40 cellular contexts compared by ENCODE assay signal in genomic region chr15:61820212-61820611, GRCh38.
"Had no signal": no experiment of that assay in that cellular context is flagged by ENCODE, and none has a peak within 500 bp of the region (broad histone marks: within the 10 kb centered on the region; RNA-seq: fewer than 3 reads in every experiment).

No MANE protein-coding gene starts in this region.

- H3K9me3 ChIP-seq: adrenal gland, ascending aorta, body of pancreas, breast epithelium had no signal

- H3K4me3 ChIP-seq: adrenal gland, ascending aorta, body of pancreas, breast epithelium, cardiac muscle cell had no signal

- H3K27ac Mint-ChIP-seq: activated naive CD4-positive, alpha-beta T cell treated with anti-CD3 and anti-CD28 coated beads for 36 hours; activated naive CD4-positive, alpha-beta T cell treated with anti-CD3 and anti-CD28 coated beads, Interleukin-2, amount 10 ng/mL, durations not matched to agents 7 days and 5 days; activated naive CD4-positive, alpha-beta T cell treated with anti-CD3 and anti-CD28 coated beads, Interleukin-2, amount 50 U/mL, for 24 hours; activated naive CD4-positive, alpha-beta T cell treated with anti-CD3 and anti-CD28 coated beads, Interleukin-2, amount 50 U/mL, for 72 hours; activated naive CD8-positive, alpha-beta T cell; activated naive CD8-positive, alpha-beta T cell treated with anti-CD3 and anti-CD28 coated beads for 36 hours; activated naive CD8-positive, alpha-beta T cell treated with anti-CD3 and anti-CD28 coated beads, Interleukin-2, amount 10 ng/mL, durations not matched to agents 7 days and 5 days; activated naive CD8-positive, alpha-beta T cell treated with anti-CD3 and anti-CD28 coated beads, Interleukin-2, amount 50 U/mL, for 24 hours; activated T-cell treated with anti-CD3 and anti-CD28 coated beads, Interleukin-2, amount 50 U/mL, for 24 hours; activated T-cell treated with anti-CD3 and anti-CD28 coated beads, Interleukin-2, amount 50 U/mL, for 72 hours; activated T-helper 1 cell treated with anti-CD3 and anti-CD28 coated beads, Interleukin-12 subunit alpha, Interleukin-12 subunit beta, Interleukin-2, Interleukin-4 antibody, amounts not matched to agents 30 ng/mL and 10 ng/mL and 1 ng/mL, durations not matched to agents 14 hours and 24 hours and 36 hours; activated T-helper 17 cell treated with anti-CD3 and anti-CD28 coated beads, Interleukin-2, amount 50 U/mL, for 72 hours; activated T-helper 2 cell treated with anti-CD3 and anti-CD28 coated beads, Interferon-gamma antibody, Interleukin-2, Interleukin-4, amounts not matched to agents 10 μg/mL and 5 μg/mL and 100 μg/mL, durations not matched to agents 14 hours and 24 hours and 36 hours had no signal

- H3K4me1 Mint-ChIP-seq: activated naive CD4-positive, alpha-beta T cell treated with anti-CD3 and anti-CD28 coated beads, Interleukin-2, amount 10 ng/mL, durations not matched to agents 7 days and 5 days; activated naive CD4-positive, alpha-beta T cell treated with anti-CD3 and anti-CD28 coated beads, Interleukin-2, amount 50 U/mL, for 24 hours; activated naive CD8-positive, alpha-beta T cell treated with anti-CD3 and anti-CD28 coated beads for 36 hours; activated naive CD8-positive, alpha-beta T cell treated with anti-CD3 and anti-CD28 coated beads, Interleukin-2, amount 10 ng/mL, durations not matched to agents 7 days and 5 days; activated naive CD8-positive, alpha-beta T cell treated with anti-CD3 and anti-CD28 coated beads, Interleukin-2, amount 50 U/mL, for 24 hours; activated T-helper 17 cell treated with anti-CD3 and anti-CD28 coated beads, Interleukin-2, amount 50 U/mL, for 72 hours; central memory CD8-positive, alpha-beta T cell had no signal

- H3K27ac ChIP-seq: adrenal gland, ascending aorta, body of pancreas, brain microvascular endothelial cell, breast epithelium, cardiac muscle cell had no signal

- H3K36me3 ChIP-seq: adrenal gland, ascending aorta, brain microvascular endothelial cell, breast epithelium, cardiac muscle cell had no signal

- H3K9me3 Mint-ChIP-seq: activated naive CD4-positive, alpha-beta T cell treated with anti-CD3 and anti-CD28 coated beads for 36 hours; activated naive CD4-positive, alpha-beta T cell treated with anti-CD3 and anti-CD28 coated beads, Interleukin-2, amount 10 ng/mL, durations not matched to agents 7 days and 5 days; activated naive CD4-positive, alpha-beta T cell treated with anti-CD3 and anti-CD28 coated beads, Interleukin-2, amount 50 U/mL, for 24 hours; activated naive CD4-positive, alpha-beta T cell treated with anti-CD3 and anti-CD28 coated beads, Interleukin-2, amount 50 U/mL, for 72 hours; activated naive CD8-positive, alpha-beta T cell treated with anti-CD3 and anti-CD28 coated beads for 36 hours; activated naive CD8-positive, alpha-beta T cell treated with anti-CD3 and anti-CD28 coated beads, Interleukin-2, amount 10 ng/mL, durations not matched to agents 7 days and 5 days; activated naive CD8-positive, alpha-beta T cell treated with anti-CD3 and anti-CD28 coated beads, Interleukin-2, amount 50 U/mL, for 24 hours; activated T-cell treated with anti-CD3 and anti-CD28 coated beads, Interleukin-2, amount 50 U/mL, for 24 hours; activated T-cell treated with anti-CD3 and anti-CD28 coated beads, Interleukin-2, amount 50 U/mL, for 4 hours; activated T-cell treated with anti-CD3 and anti-CD28 coated beads, Interleukin-2, amount 50 U/mL, for 72 hours; activated T-helper 1 cell treated with anti-CD3 and anti-CD28 coated beads, Interleukin-12 subunit alpha, Interleukin-12 subunit beta, Interleukin-2, Interleukin-4 antibody, amounts not matched to agents 30 ng/mL and 10 ng/mL and 1 ng/mL, durations not matched to agents 14 hours and 24 hours and 36 hours; activated T-helper 2 cell treated with anti-CD3 and anti-CD28 coated beads, Interferon-gamma antibody, Interleukin-2, Interleukin-4, amounts not matched to agents 10 μg/mL and 5 μg/mL and 100 μg/mL, durations not matched to agents 14 hours and 24 hours and 36 hours; central memory CD8-positive, alpha-beta T cell had no signal

- H3K4me3 Mint-ChIP-seq: activated naive CD4-positive, alpha-beta T cell treated with anti-CD3 and anti-CD28 coated beads for 36 hours; activated naive CD4-positive, alpha-beta T cell treated with anti-CD3 and anti-CD28 coated beads, Interleukin-2, amount 10 ng/mL, durations not matched to agents 7 days and 5 days; activated naive CD4-positive, alpha-beta T cell treated with anti-CD3 and anti-CD28 coated beads, Interleukin-2, amount 50 U/mL, for 24 hours; activated naive CD8-positive, alpha-beta T cell; activated naive CD8-positive, alpha-beta T cell treated with anti-CD3 and anti-CD28 coated beads for 36 hours; activated naive CD8-positive, alpha-beta T cell treated with anti-CD3 and anti-CD28 coated beads, Interleukin-2, amount 10 ng/mL, durations not matched to agents 7 days and 5 days; activated naive CD8-positive, alpha-beta T cell treated with anti-CD3 and anti-CD28 coated beads, Interleukin-2, amount 50 U/mL, for 24 hours; activated T-cell treated with anti-CD3 and anti-CD28 coated beads, Interleukin-2, amount 50 U/mL, for 24 hours; activated T-cell treated with anti-CD3 and anti-CD28 coated beads, Interleukin-2, amount 50 U/mL, for 4 hours; activated T-cell treated with anti-CD3 and anti-CD28 coated beads, Interleukin-2, amount 50 U/mL, for 72 hours; activated T-helper 1 cell treated with anti-CD3 and anti-CD28 coated beads, Interleukin-12 subunit alpha, Interleukin-12 subunit beta, Interleukin-2, Interleukin-4 antibody, amounts not matched to agents 30 ng/mL and 10 ng/mL and 1 ng/mL, durations not matched to agents 14 hours and 24 hours and 36 hours; activated T-helper 17 cell treated with anti-CD3 and anti-CD28 coated beads, Interleukin-2, amount 50 U/mL, for 72 hours; brain; central memory CD8-positive, alpha-beta T cell had no signal

- DNase-seq: activated effector memory CD4-positive, alpha-beta T cell treated with anti-CD3 and anti-CD28 coated beads, Interleukin-2, amount 50 U/mL, for 16 hours; activated effector memory CD4-positive, alpha-beta T cell treated with Interleukin-2 at 50 U/mL for 16 hours; activated gamma-delta T cell; activated gamma-delta T cell treated with Interleukin-2 at 50 U/mL for 16 hours; activated naive CD4-positive, alpha-beta T cell; activated naive CD4-positive, alpha-beta T cell treated with anti-CD3 and anti-CD28 coated beads for 36 hours; activated naive CD4-positive, alpha-beta T cell treated with anti-CD3 and anti-CD28 coated beads, Interleukin-2, amount 10 ng/mL, durations not matched to agents 7 days and 5 days; activated naive CD4-positive, alpha-beta T cell treated with anti-CD3 and anti-CD28 coated beads, Interleukin-2, amount 50 U/mL, for 16 hours; activated naive CD4-positive, alpha-beta T cell treated with Interleukin-2 at 50 U/mL for 16 hours; activated naive CD8-positive, alpha-beta T cell treated with anti-CD3 and anti-CD28 coated beads for 36 hours; activated naive CD8-positive, alpha-beta T cell treated with anti-CD3 and anti-CD28 coated beads, Interleukin-2, amount 10 ng/mL, durations not matched to agents 7 days and 5 days; activated naive CD8-positive, alpha-beta T cell treated with anti-CD3 and anti-CD28 coated beads, Interleukin-2, amount 50 U/mL, for 24 hours; activated T-cell treated with anti-CD3 and anti-CD28 coated beads for 4 hours; activated T-cell treated with anti-CD3 and anti-CD28 coated beads, Interleukin-2, amount 50 U/mL, for 1 hour; activated T-cell treated with anti-CD3 and anti-CD28 coated beads, Interleukin-2, amount 50 U/mL, for 24 hours; activated T-cell treated with anti-CD3 and anti-CD28 coated beads, Interleukin-2, amount 50 U/mL, for 4 hours; activated T-cell treated with anti-CD3 and anti-CD28 coated beads, Interleukin-2, amount 50 U/mL, for 48 hours; activated T-cell treated with anti-CD3 and anti-CD28 coated beads, Interleukin-2, amount 50 U/mL, for 72 hours; adrenal gland; amniotic stem cell; amygdala; anterior cingulate cortex; aorta; body of pancreas; brain microvascular endothelial cell; caudate nucleus; central memory CD4-positive, alpha-beta T cell; cerebellar nuclear complex had no signal

- FAIRE-seq: astrocyte had no signal

- H3K36me3 Mint-ChIP-seq: activated naive CD4-positive, alpha-beta T cell treated with anti-CD3 and anti-CD28 coated beads, Interleukin-2, amount 10 ng/mL, durations not matched to agents 7 days and 5 days; activated naive CD4-positive, alpha-beta T cell treated with anti-CD3 and anti-CD28 coated beads, Interleukin-2, amount 50 U/mL, for 24 hours; activated naive CD4-positive, alpha-beta T cell treated with anti-CD3 and anti-CD28 coated beads, Interleukin-2, amount 50 U/mL, for 72 hours; activated naive CD8-positive, alpha-beta T cell; activated naive CD8-positive, alpha-beta T cell treated with anti-CD3 and anti-CD28 coated beads for 36 hours; activated naive CD8-positive, alpha-beta T cell treated with anti-CD3 and anti-CD28 coated beads, Interleukin-2, amount 10 ng/mL, durations not matched to agents 7 days and 5 days; brain had no signal

- H3K27me3 ChIP-seq: ascending aorta, body of pancreas, brain microvascular endothelial cell, breast epithelium had no signal

- H3K4me1 ChIP-seq: adrenal gland, ascending aorta, body of pancreas, breast epithelium had no signal
